Comparison of ENCODE assay signal across 19 cellular contexts in genomic region chr2:178242552-178242883, GRCh38. TPM values are rescaled to one million over a fixed set of nuclear protein-coding genes. Genes with fewer than 3 reads are reported as not detected.
DNase-seq lines count a peak whose midpoint lies in the region; ATAC-seq and TF ChIP-seq lines count a peak whose summit lies in the region.
"Had no signal": no experiment of that assay in that cellular context is flagged by ENCODE, and none has a peak within 500 bp of the region (broad histone marks: within the 10 kb centered on the region; RNA-seq: fewer than 3 reads in every experiment).

No MANE protein-coding gene starts in this region.

- no peak overlapping the region for H3K4me3 ChIP-seq in ACC112 (ENCODE audit: low read depth, low read length)
- H3K4me3 ChIP-seq in GM23338, result no peak overlapping the region
- H3K4me3 ChIP-seq in body of pancreas, result no peak overlapping the region
- H3K4me3 ChIP-seq in esophagus muscularis mucosa, result no peak overlapping the region
- H3K4me3 ChIP-seq: left ventricle myocardium inferior, suprapubic skin, upper lobe of right lung had no signal

- H3K4me2 ChIP-seq in GM23338, result no peak overlapping the region

- POLR2A ChIA-PET in RWPE1 (lab: Yijun Ruan, JAX; ENCODE audit: low non-redundant PET), result no interaction called here

- H3K27me3 Mint-ChIP-seq in GM23338 (ENCODE audit: insufficient read depth, low read depth, poor library complexity), result peaks cover 5% of the 10 kb centered on the region
- peaks cover 5% of the 10 kb centered on the region for H3K27me3 Mint-ChIP-seq in nephron (ENCODE audit: low read depth)

- 9 to 19% methylated on average over 2 of the region's 2 CpGs for WGBS in body of pancreas, 2 donors
- WGBS in esophagus muscularis mucosa, result 55% methylated on average over 2 of the region's 2 CpGs

- H3K27me3 ChIP-seq in ACC112 (ENCODE audit: insufficient read depth, low read length), result no peaks in the 10 kb centered on the region
- no peaks in the 10 kb centered on the region for H3K27me3 ChIP-seq in GM23338 (ENCODE audit: insufficient read depth)
- no peaks in the 10 kb centered on the region for H3K27me3 ChIP-seq in body of pancreas
- H3K27me3 ChIP-seq in esophagus muscularis mucosa, result no peaks in the 10 kb centered on the region
- H3K27me3 ChIP-seq: suprapubic skin, upper lobe of right lung had no signal

- peak overlapping the region; percentile 77 for H3K27ac Mint-ChIP-seq in GM23338
- peak overlapping the region; percentile 41 to 73 (median 72) for H3K27ac Mint-ChIP-seq in nephron
- H3K27ac Mint-ChIP-seq: activated T-cell treated with anti-CD3 and anti-CD28 coated beads, Interleukin-2, amount 50 U/mL, for 72 hours; T-helper 2 cell treated with Interferon-gamma antibody and Interleukin-4, amounts not matched to agents 5 μg/mL and 100 μg/mL, for 36 hours had no signal

- H3K4me1 Mint-ChIP-seq in GM23338, result peaks cover 4% of the 10 kb centered on the region
- peaks cover 38% of the 10 kb centered on the region for H3K4me1 Mint-ChIP-seq in nephron

- no peaks in the 10 kb centered on the region for H3K79me2 ChIP-seq in ACC112 (ENCODE audit: control insufficient read depth, insufficient read depth, low read length, unreplicated experiment)
- H3K79me2 ChIP-seq in GM23338 (replicated peaks; ENCODE audit: insufficient read depth), result no peaks in the 10 kb centered on the region

- no peak overlapping the region for H3K4me3 Mint-ChIP-seq in GM23338
- H3K4me3 Mint-ChIP-seq in nephron, result no peak overlapping the region
- H3K4me3 Mint-ChIP-seq: activated T-cell treated with anti-CD3 and anti-CD28 coated beads, Interleukin-2, amount 50 U/mL, for 72 hours; T-helper 2 cell treated with Interferon-gamma antibody and Interleukin-4, amounts not matched to agents 5 μg/mL and 100 μg/mL, for 36 hours had no signal

- no peaks in the 10 kb centered on the region; the same call in 1 of the 2 replicates for H3K9me2 ChIP-seq in GM23338 (ENCODE audit: insufficient read depth)

- H3K9me3 Mint-ChIP-seq in GM23338, result no peaks in the 10 kb centered on the region
- no peaks in the 10 kb centered on the region for H3K9me3 Mint-ChIP-seq in nephron
- H3K9me3 Mint-ChIP-seq: activated T-cell treated with anti-CD3 and anti-CD28 coated beads, Interleukin-2, amount 50 U/mL, for 72 hours; T-helper 2 cell treated with Interferon-gamma antibody and Interleukin-4, amounts not matched to agents 5 μg/mL and 100 μg/mL, for 36 hours had no signal

- DNase-seq in GM23338 (ENCODE audit: low spot score) (no peak), body of pancreas (no peak), activated gamma-delta T cell treated with Interleukin-2 at 50 U/mL for 16 hours (no peak), anterior cingulate cortex (lab: John Stamatoyannopoulos, UW) (no peak), esophagus muscularis mucosa (ENCODE audit: extremely low spot score) (no peak), RWPE1 (ENCODE audit: low spot score) (no peak)
- DNase-seq: activated CD4-positive, alpha-beta T cell treated with anti-CD3 and anti-CD28 coated beads, Interleukin-2, amount 50 U/mL, for 48 hours; activated CD4-positive, CD25-positive, alpha-beta regulatory T cell treated with anti-CD3 and anti-CD28 coated beads, Interleukin-2, amount 50 U/mL, for 72 hours; activated naive CD4-positive, alpha-beta T cell; activated T-cell treated with anti-CD3 and anti-CD28 coated beads, Interleukin-2, amount 50 U/mL, for 72 hours; Caco-2; stimulated activated naive CD4-positive, alpha-beta T cell; upper lobe of right lung had no signal

- no peak for TF ChIP-seq EP300 in esophagus muscularis mucosa (IDR thresholded peaks at IDR 0.05)

- H2AFZ ChIP-seq in ACC112 (ENCODE audit: low read length, unreplicated experiment) (no peak overlapping the region), GM23338 (no peak overlapping the region)

- no peak for ATAC-seq in GM23338
- peak; percentile 34 for ATAC-seq in body of pancreas

- no peaks in the 10 kb centered on the region for H4K20me1 ChIP-seq in GM23338 (replicated peaks; ENCODE audit: insufficient read depth)

- H3K27ac ChIP-seq in ACC112 (ENCODE audit: low read depth, low read length) (peak overlapping the region; percentile 82), GM23338 (ENCODE audit: low read depth) (no peak overlapping the region), body of pancreas (peak overlapping the region in 2 of 4 donors; percentile 67 to 69), esophagus muscularis mucosa (replicated peaks in 1 of 4) (peak overlapping the region in 2 of 4 donors; percentile 37 to 43), RWPE1 (no peak overlapping the region)
- H3K27ac ChIP-seq: C4-2B, suprapubic skin, upper lobe of right lung had no signal

- no peaks in the 10 kb centered on the region for H3F3A ChIP-seq in GM23338 (replicated peaks; ENCODE audit: low read depth)

- CTCF ChIA-PET in RWPE1 (lab: Yijun Ruan, JAX), result no interaction called here

- no peak for TF ChIP-seq POLR2A in body of pancreas (IDR thresholded peaks at IDR 0.05)
- TF ChIP-seq POLR2A in esophagus muscularis mucosa (IDR thresholded peaks at IDR 0.05; ENCODE audit: low read depth), result no peak

- H3K36me3 ChIP-seq in ACC112 (ENCODE audit: insufficient read depth, low read length) (no peaks in the 10 kb centered on the region), GM23338 (ENCODE audit: insufficient read depth) (no peaks in the 10 kb centered on the region), body of pancreas (replicated peaks in 1 of 2; ENCODE audit: insufficient read depth in 1 of 2, low read depth in 2 of 2) (no peaks in the 10 kb centered on the region), esophagus muscularis mucosa (no peaks in the 10 kb centered on the region)
- H3K36me3 ChIP-seq: left ventricle myocardium inferior, suprapubic skin, upper lobe of right lung had no signal

- no peaks in the 10 kb centered on the region for H3K36me3 Mint-ChIP-seq in GM23338 (ENCODE audit: low read depth)
- H3K36me3 Mint-ChIP-seq in nephron (ENCODE audit: low read depth), result no peaks in the 10 kb centered on the region

- H3K4me1 ChIP-seq in ACC112 (ENCODE audit: control insufficient read depth, insufficient read depth, low read length, unreplicated experiment) (peaks cover 27% of the 10 kb centered on the region), GM23338 (ENCODE audit: insufficient read depth) (no peaks in the 10 kb centered on the region), body of pancreas (peaks cover 6% of the 10 kb centered on the region), esophagus muscularis mucosa (peaks cover 6 to 12% (median 12%) of the 10 kb centered on the region in 4 donors)
- H3K4me1 ChIP-seq: Caco-2 had no signal

- no peak for TF ChIP-seq CTCF in GM23338 (conservative IDR thresholded peaks at IDR 0.05; ENCODE audit: low read depth in 2 of 2)
- TF ChIP-seq CTCF in body of pancreas (IDR thresholded peaks at IDR 0.05), result no peak
- no peak for TF ChIP-seq CTCF in nephron (IDR thresholded peaks at IDR 0.05; ENCODE audit: unreplicated experiment in 3 of 3)
- no peak for TF ChIP-seq CTCF in esophagus muscularis mucosa (IDR thresholded peaks at IDR 0.05)
- TF ChIP-seq CTCF in RWPE1 (conservative IDR thresholded peaks at IDR 0.05; ENCODE audit: low read depth), result no peak

- intact Hi-C loops in body of pancreas (cut with DNase I), result no loop called here
- intact Hi-C loops in esophagus muscularis mucosa (cut with DNase I), result no loop called here

- H3K9me3 ChIP-seq in body of pancreas (no peaks in the 10 kb centered on the region), esophagus muscularis mucosa (no peaks in the 10 kb centered on the region)
- H3K9me3 ChIP-seq: Caco-2, left ventricle myocardium inferior, suprapubic skin, upper lobe of right lung had no signal

TF ChIP-seq in GM23338, 12 proteins besides CTCF, POLR2A, EP300 and RAD21 (continues in another document):
- no peak for TF ChIP-seq STAT1 (IDR thresholded peaks at IDR 0.05; ENCODE audit: unreplicated experiment)
- no peak for TF ChIP-seq NANOG (IDR thresholded peaks at IDR 0.05; ENCODE audit: borderline replicate concordance)
- TF ChIP-seq ZNF114 (CRISPR knock-in tag; IDR thresholded peaks at IDR 0.05), result no peak
- TF ChIP-seq EZH2 (IDR thresholded peaks at IDR 0.05; ENCODE audit: low read depth, unreplicated experiment), result no peak
- no peak for TF ChIP-seq EZH2phosphoT487 (IDR thresholded peaks at IDR 0.05; ENCODE audit: unreplicated experiment)
- no peak for TF ChIP-seq ETS1 (IDR thresholded peaks at IDR 0.05)
- no peak for TF ChIP-seq CREB1 (CRISPR knock-in tag; IDR thresholded peaks at IDR 0.05; ENCODE audit: low read depth)
- no peak for TF ChIP-seq POLR2AphosphoS5 (IDR thresholded peaks at IDR 0.05; ENCODE audit: low read depth)
- TF ChIP-seq ZNF331 (CRISPR knock-in tag; IDR thresholded peaks at IDR 0.05; ENCODE audit: low read depth), result no peak
- no peak for TF ChIP-seq JUNB (IDR thresholded peaks at IDR 0.05; ENCODE audit: unreplicated experiment)

RNA-seq across cellular contexts. Expression of gene OSBPL6, which starts 48.2 kb away (rescaled TPM):
- total RNA-seq in GM23338 (2014; rRNA removed; shearing (Covaris generic)), result 7.9 and 8.5 TPM in 2 replicates
- 4.5 and 6.0 TPM in 2 replicates for polyA plus RNA-seq in GM23338 (2016; fragmentation: Nextera tagmentation; extraction: Ambion mirVana)
- total RNA-seq in body of pancreas (1 to 10 TPM in 1 of 2 donors, under 1 TPM in 1; 0.26 to 2.0 TPM), esophagus muscularis mucosa (1 to 10 TPM; 1.8 to 3.3 (median 2.3) TPM)
